ENCODE assay signal across 1 cellular context in the genomic region with DNA sequence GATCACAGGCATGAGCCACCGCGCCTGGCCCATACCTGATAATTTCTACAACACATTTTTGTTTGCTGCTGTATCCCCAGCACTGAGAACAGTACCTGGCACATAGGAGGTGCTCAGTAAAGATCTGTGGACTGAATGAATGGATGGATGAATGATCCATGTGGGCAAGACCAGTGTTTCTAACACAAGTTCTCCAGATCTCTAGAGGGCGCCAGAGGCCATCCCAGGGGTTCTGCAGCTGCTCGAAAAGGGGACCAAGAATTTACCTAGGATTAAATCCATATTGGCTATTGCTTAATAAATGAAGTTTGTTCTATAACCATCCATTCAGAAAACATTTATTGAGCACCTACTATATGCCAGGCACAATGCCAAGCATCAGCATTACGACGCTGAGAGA.
TF ChIP-seq lines count a peak whose summit lies in the region.

No MANE protein-coding gene starts in this region.

TF ChIP-seq in WTC11, 78 proteins besides CTCF, POLR2A, EP300 and RAD21 (continued from another document):
- TF ChIP-seq, protein P1, sequence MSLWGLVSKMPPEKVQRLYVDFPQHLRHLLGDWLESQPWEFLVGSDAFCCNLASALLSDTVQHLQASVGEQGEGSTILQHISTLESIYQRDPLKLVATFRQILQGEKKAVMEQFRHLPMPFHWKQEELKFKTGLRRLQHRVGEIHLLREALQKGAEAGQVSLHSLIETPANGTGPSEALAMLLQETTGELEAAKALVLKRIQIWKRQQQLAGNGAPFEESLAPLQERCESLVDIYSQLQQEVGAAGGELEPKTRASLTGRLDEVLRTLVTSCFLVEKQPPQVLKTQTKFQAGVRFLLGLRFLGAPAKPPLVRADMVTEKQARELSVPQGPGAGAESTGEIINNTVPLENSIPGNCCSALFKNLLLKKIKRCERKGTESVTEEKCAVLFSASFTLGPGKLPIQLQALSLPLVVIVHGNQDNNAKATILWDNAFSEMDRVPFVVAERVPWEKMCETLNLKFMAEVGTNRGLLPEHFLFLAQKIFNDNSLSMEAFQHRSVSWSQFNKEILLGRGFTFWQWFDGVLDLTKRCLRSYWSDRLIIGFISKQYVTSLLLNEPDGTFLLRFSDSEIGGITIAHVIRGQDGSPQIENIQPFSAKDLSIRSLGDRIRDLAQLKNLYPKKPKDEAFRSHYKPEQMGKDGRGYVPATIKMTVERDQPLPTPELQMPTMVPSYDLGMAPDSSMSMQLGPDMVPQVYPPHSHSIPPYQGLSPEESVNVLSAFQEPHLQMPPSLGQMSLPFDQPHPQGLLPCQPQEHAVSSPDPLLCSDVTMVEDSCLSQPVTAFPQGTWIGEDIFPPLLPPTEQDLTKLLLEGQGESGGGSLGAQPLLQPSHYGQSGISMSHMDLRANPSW (CRISPR knock-in tag; conservative IDR thresholded peaks at IDR 0.05; ENCODE audit: low read depth) = no peak
